ENCODE assay signal across 10 cellular contexts in genomic region chr9:79257215-79257614, GRCh38.
A peak's percentile ranks its signal among the peaks of the same experiment; 100 is the strongest.
DNase-seq lines count a peak whose midpoint lies in the region; ATAC-seq and TF ChIP-seq lines count a peak whose summit lies in the region.
"Had no signal": no experiment of that assay in that cellular context is flagged by ENCODE, and none has a peak within 500 bp of the region (broad histone marks: within the 10 kb centered on the region; RNA-seq: fewer than 3 reads in every experiment).

No MANE protein-coding gene starts in this region.

- H3K27me3 Mint-ChIP-seq in mesothelial cell of epicardium (ENCODE audit: low read depth), result peaks cover 35% of the 10 kb centered on the region
- H3K27me3 Mint-ChIP-seq in activated CD8-positive, alpha-beta T cell treated with anti-CD3 and anti-CD28 coated beads for 36 hours, result peaks cover 13% of the 10 kb centered on the region

- no peaks in the 10 kb centered on the region for H3K27me3 ChIP-seq in vagina

- no peaks in the 10 kb centered on the region for H3K9me3 ChIP-seq in vagina
- H3K9me3 ChIP-seq: neutrophil had no signal

- H3K4me3 ChIP-seq in vagina, result peak overlapping the region; percentile 7 to 36

- no peak overlapping the region for H3K27ac Mint-ChIP-seq in mesothelial cell of epicardium
- no peak overlapping the region for H3K27ac Mint-ChIP-seq in activated CD8-positive, alpha-beta T cell treated with anti-CD3 and anti-CD28 coated beads for 36 hours
- H3K27ac Mint-ChIP-seq: activated T-helper 1 cell treated with anti-CD3 and anti-CD28 coated beads, Interleukin-12 subunit alpha, Interleukin-12 subunit beta, Interleukin-2, Interleukin-4 antibody, amounts not matched to agents 30 ng/mL and 10 ng/mL and 1 ng/mL, durations not matched to agents 14 hours and 24 hours and 36 hours had no signal

- H3K36me3 ChIP-seq in vagina, result no peaks in the 10 kb centered on the region
- H3K36me3 ChIP-seq: neutrophil had no signal

- H3K27ac ChIP-seq in vagina, result no peak overlapping the region
- H3K27ac ChIP-seq: neutrophil had no signal

- no peak overlapping the region for H3K4me3 Mint-ChIP-seq in mesothelial cell of epicardium
- H3K4me3 Mint-ChIP-seq in activated CD8-positive, alpha-beta T cell treated with anti-CD3 and anti-CD28 coated beads for 36 hours, result no peak overlapping the region
- H3K4me3 Mint-ChIP-seq: activated T-helper 1 cell treated with anti-CD3 and anti-CD28 coated beads, Interleukin-12 subunit alpha, Interleukin-12 subunit beta, Interleukin-2, Interleukin-4 antibody, amounts not matched to agents 30 ng/mL and 10 ng/mL and 1 ng/mL, durations not matched to agents 14 hours and 24 hours and 36 hours had no signal

- TF ChIP-seq POLR2A in vagina (IDR thresholded peaks at IDR 0.05), result no peak

- intact Hi-C loops in cardiac septum (cut with DNase I), result no loop called here
- intact Hi-C loops in left ventricle myocardium superior (cut with micrococcal nuclease), result no loop called here
- intact Hi-C loops in vagina (cut with DNase I), result no loop called here
- intact Hi-C loops in activated CD8-positive, alpha-beta T cell treated with anti-CD3 and anti-CD28 coated beads for 36 hours (cut with micrococcal nuclease), result no loop called here

- DNase-seq in cardiac septum (ENCODE audit: low spot score), result peak; percentile 76
- no peak for DNase-seq in left ventricle myocardium superior
- DNase-seq in cerebellum (ENCODE audit: low spot score), result peak; percentile 15
- DNase-seq in mesothelial cell of epicardium (ENCODE audit: low spot score in 2 of 2, unreplicated experiment in 2 of 2), result peak; percentile 25 to 63
- DNase-seq in vagina (ENCODE audit: extremely low spot score in 2 of 2), result no peak
- DNase-seq in activated naive CD4-positive, alpha-beta T cell treated with Interleukin-2 at 50 U/mL for 16 hours, result no peak
- no peak for DNase-seq in activated CD8-positive, alpha-beta T cell treated with anti-CD3 and anti-CD28 coated beads for 36 hours

- peaks cover 12% of the 10 kb centered on the region for H3K4me1 ChIP-seq in vagina

- POLR2A ChIA-PET in activated CD8-positive, alpha-beta T cell treated with anti-CD3 and anti-CD28 coated beads for 36 hours (lab: Charles Lee), result no interaction called here

- CTCF ChIA-PET in activated CD8-positive, alpha-beta T cell treated with anti-CD3 and anti-CD28 coated beads for 36 hours (lab: Charles Lee), result no interaction called here

- H3K4me1 Mint-ChIP-seq in mesothelial cell of epicardium, result no peaks in the 10 kb centered on the region
- no peaks in the 10 kb centered on the region for H3K4me1 Mint-ChIP-seq in activated CD8-positive, alpha-beta T cell treated with anti-CD3 and anti-CD28 coated beads for 36 hours (ENCODE audit: low read depth)

- ATAC-seq in left ventricle myocardium superior (no peak), HG02884 (IDR thresholded peaks at IDR 0.05; ENCODE audit: unreplicated experiment) (no peak)
- ATAC-seq in activated CD8-positive, alpha-beta T cell treated with anti-CD3 and anti-CD28 coated beads for 36 hours, result no peak

- TF ChIP-seq CTCF in mesothelial cell of epicardium (IDR thresholded peaks at IDR 0.05; ENCODE audit: unreplicated experiment) (no peak), vagina (IDR thresholded peaks at IDR 0.05) (no peak)
- TF ChIP-seq CTCF in activated CD8-positive, alpha-beta T cell treated with anti-CD3 and anti-CD28 coated beads for 36 hours (IDR thresholded peaks at IDR 0.05), result no peak

- H3K9me3 Mint-ChIP-seq in mesothelial cell of epicardium, result peaks cover 7% of the 10 kb centered on the region
- H3K9me3 Mint-ChIP-seq in activated CD8-positive, alpha-beta T cell treated with anti-CD3 and anti-CD28 coated beads for 36 hours, result no peaks in the 10 kb centered on the region
- H3K9me3 Mint-ChIP-seq: activated T-helper 1 cell treated with anti-CD3 and anti-CD28 coated beads, Interleukin-12 subunit alpha, Interleukin-12 subunit beta, Interleukin-2, Interleukin-4 antibody, amounts not matched to agents 30 ng/mL and 10 ng/mL and 1 ng/mL, durations not matched to agents 14 hours and 24 hours and 36 hours had no signal

- H3K36me3 Mint-ChIP-seq in mesothelial cell of epicardium, result no peaks in the 10 kb centered on the region
- H3K36me3 Mint-ChIP-seq in activated CD8-positive, alpha-beta T cell treated with anti-CD3 and anti-CD28 coated beads for 36 hours (ENCODE audit: low read depth), result no peaks in the 10 kb centered on the region

Comparison
In these comparisons a context has a peak if more than half of its experiments do, and no peak if none do; other contexts are left out.
1. DNase-seq: peak in cardiac septum (single experiment), cerebellum (single experiment) and mesothelial cell of epicardium (2 of 2); none in left ventricle myocardium superior (single experiment), vagina (0 of 2), activated naive CD4-positive, alpha-beta T cell treated with Interleukin-2 at 50 U/mL for 16 hours (single experiment) and activated CD8-positive, alpha-beta T cell treated with anti-CD3 and anti-CD28 coated beads for 36 hours (single experiment).